Comparison of ENCODE assay signal across 1 cellular context in genomic region chr7:120979765-120980499, GRCh38.
TF ChIP-seq lines count a peak whose summit lies in the region.

No MANE protein-coding gene starts in this region.

TF ChIP-seq in GM12878, 131 proteins besides CTCF, POLR2A, EP300 and RAD21:
- TF ChIP-seq IRF3 (IDR thresholded peaks at IDR 0.05) = no peak
- no peak for TF ChIP-seq ATF7 (IDR thresholded peaks at IDR 0.05; ENCODE audit: low read depth)
- no peak for TF ChIP-seq SREBF2 (IDR thresholded peaks at IDR 0.05; ENCODE audit: low read length)
- TF ChIP-seq MLLT1 (IDR thresholded peaks at IDR 0.05) = no peak
- no peak for TF ChIP-seq ETV6 (conservative IDR thresholded peaks at IDR 0.05 in 1 of 2, IDR thresholded peaks at IDR 0.05 in 1 of 2; ENCODE audit: borderline replicate concordance in 1 of 2, low read depth in 1 of 2)
- TF ChIP-seq ZBED1 (IDR thresholded peaks at IDR 0.05; ENCODE audit: borderline replicate concordance) = no peak
- no peak for TF ChIP-seq SREBF1 (IDR thresholded peaks at IDR 0.05; ENCODE audit: low read length)
- TF ChIP-seq LARP7 (IDR thresholded peaks at IDR 0.05) = no peak
- TF ChIP-seq CEBPZ (IDR thresholded peaks at IDR 0.05; ENCODE audit: low read depth, low read length) = no peak
- TF ChIP-seq STAT1 (conservative IDR thresholded peaks at IDR 0.05) = no peak
- no peak for TF ChIP-seq KAT2A (conservative IDR thresholded peaks at IDR 0.05; ENCODE audit: control insufficient read depth, low read depth, low read length)
